32 cellular contexts compared by ENCODE assay signal in the genomic region with DNA sequence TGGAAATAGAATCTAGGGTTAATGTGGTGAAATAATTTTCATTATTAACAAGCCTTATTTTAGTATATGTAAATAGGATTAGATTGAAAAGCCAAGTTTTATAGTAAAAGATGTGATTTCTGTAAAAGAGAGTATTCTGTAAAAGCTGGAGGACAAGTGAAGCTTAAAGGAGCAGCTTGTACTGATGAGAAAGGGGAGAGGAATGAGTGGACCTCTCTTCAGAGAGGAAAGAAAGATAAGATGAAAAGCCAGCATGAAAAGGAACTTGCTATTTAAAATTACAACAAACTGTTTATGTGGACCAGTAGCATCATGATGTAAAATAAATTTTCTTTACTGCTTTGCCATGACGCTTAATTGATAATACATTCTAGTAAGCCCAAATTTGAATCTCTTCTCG. TPM values are rescaled to one million over a fixed set of nuclear protein-coding genes. Genes with fewer than 3 reads are reported as not detected.
DNase-seq lines count a peak whose midpoint lies in the region; ATAC-seq and TF ChIP-seq lines count a peak whose summit lies in the region.
"Had no signal": no experiment of that assay in that cellular context is flagged by ENCODE, and none has a peak within 500 bp of the region (broad histone marks: within the 10 kb centered on the region; RNA-seq: fewer than 3 reads in every experiment).

No MANE protein-coding gene starts in this region.

- ATAC-seq in stimulated activated memory B cell treated with anti-CD40 and anti-IgM and Interleukin-4, amounts not matched to agents 10 μg/mL and 1 μg/mL and 100 μg/mL, for 72 hours, result no peak
- ATAC-seq in HG02678 (IDR thresholded peaks at IDR 0.05; ENCODE audit: unreplicated experiment) (no peak), GM18870 (IDR thresholded peaks at IDR 0.05; ENCODE audit: unreplicated experiment) (no peak)
- ATAC-seq: activated CD4-positive, alpha-beta T cell treated with anti-CD3 and anti-CD28 coated beads for 36 hours; activated CD8-positive, alpha-beta T cell treated with anti-CD3 and anti-CD28 coated beads for 36 hours; heart right ventricle; Panc1 had no signal

- H3K36me3 ChIP-seq in GM23248 (ENCODE audit: low read depth) (no peaks in the 10 kb centered on the region), PC-9 (ENCODE audit: low read depth) (no peaks in the 10 kb centered on the region)
- H3K36me3 ChIP-seq: heart right ventricle had no signal

- no peak overlapping the region for H3K4me3 Mint-ChIP-seq in stimulated activated memory B cell treated with anti-CD40 and anti-IgM and Interleukin-4, amounts not matched to agents 10 μg/mL and 1 μg/mL and 100 μg/mL, for 72 hours
- H3K4me3 Mint-ChIP-seq: activated CD4-positive, alpha-beta T cell treated with anti-CD3 and anti-CD28 coated beads for 36 hours; activated CD8-positive, alpha-beta T cell treated with anti-CD3 and anti-CD28 coated beads for 36 hours; CD14-positive monocyte; naive thymus-derived CD4-positive, alpha-beta T cell; T-helper 2 cell treated with Interferon-gamma antibody and Interleukin-4, amounts not matched to agents 5 μg/mL and 100 μg/mL, for 36 hours; type B pancreatic cell had no signal

- H3K9me3 ChIP-seq in GM23248 (ENCODE audit: low read depth), result no peaks in the 10 kb centered on the region
- peaks cover 15% of the 10 kb centered on the region; the same call in 1 of the 2 replicates for H3K9me3 ChIP-seq in PC-9 (ENCODE audit: insufficient read depth, low read depth)
- H3K9me3 ChIP-seq: Caco-2 had no signal

- peak; percentile 45 for DNase-seq in GM23248
- no peak for DNase-seq in PC-9
- peak; percentile 45 for DNase-seq in fibroblast of pulmonary artery (ENCODE audit: low read depth)
- no peak for DNase-seq in stimulated activated naive CD4-positive, alpha-beta T cell (lab: John Stamatoyannopoulos, UW)
- DNase-seq: activated CD4-positive, alpha-beta T cell treated with anti-CD3 and anti-CD28 coated beads for 36 hours; activated CD8-positive, alpha-beta T cell treated with anti-CD3 and anti-CD28 coated beads for 36 hours; activated naive CD4-positive, alpha-beta T cell treated with anti-CD3 and anti-CD28 coated beads, Interleukin-2, amount 50 U/mL, for 16 hours; Caco-2; cortex of kidney; foreskin melanocyte; GDM1; HCEC 1CT; heart right ventricle; kidney; midbrain; naive thymus-derived CD4-positive, alpha-beta T cell; NCI-H1048; NCI-H187 treated with DMSO at 0.1 percent for 48 hours; NCI-H2171 treated with DMSO at 0.1 percent for 48 hours; NCI-H524; NK-92 treated with Interleukin-12 subunit alpha and Interleukin-12 subunit beta, amount 100 ng/mL, for 24 hours; nucleus accumbens; SHP77 treated with DMSO at 0.1 percent for 48 hours; stimulated activated CD4-positive, alpha-beta T cell treated with anti-CD3 and anti-CD28 coated beads, Interleukin-4, amount 100 ng/mL, for 24 hours had no signal

- H3K4me3 ChIP-seq in GM23248 (peak overlapping the region; percentile 54), PC-9 (no peak overlapping the region), fibroblast of pulmonary artery (replicated peaks; ENCODE audit: low read depth, low read length) (no peak overlapping the region)
- H3K4me3 ChIP-seq: heart right ventricle had no signal

- no peaks in the 10 kb centered on the region for H3K27me3 Mint-ChIP-seq in stimulated activated memory B cell treated with anti-CD40 and anti-IgM and Interleukin-4, amounts not matched to agents 10 μg/mL and 1 μg/mL and 100 μg/mL, for 72 hours
- H3K27me3 Mint-ChIP-seq: type B pancreatic cell had no signal

- no peaks in the 10 kb centered on the region for H3K27me3 ChIP-seq in GM23248 (replicated peaks; ENCODE audit: insufficient read depth)
- H3K27me3 ChIP-seq in PC-9 (ENCODE audit: insufficient read depth, low read depth), result no peaks in the 10 kb centered on the region
- H3K27me3 ChIP-seq: heart right ventricle had no signal

- H3K4me1 Mint-ChIP-seq in stimulated activated memory B cell treated with anti-CD40 and anti-IgM and Interleukin-4, amounts not matched to agents 10 μg/mL and 1 μg/mL and 100 μg/mL, for 72 hours, result peaks cover 32% of the 10 kb centered on the region
- H3K4me1 Mint-ChIP-seq: activated CD4-positive, alpha-beta T cell treated with anti-CD3 and anti-CD28 coated beads for 36 hours had no signal

- in situ Hi-C loops in GM23248 (cut with MboI), result loop anchor here (10.0 kb wide), 1 partner anchor 130 kb away; no protein-coding TSS in a partner anchor

- TF ChIP-seq CTCF in PC-9 (conservative IDR thresholded peaks at IDR 0.05) (no peak), fibroblast of pulmonary artery (IDR thresholded peaks at IDR 0.05; ENCODE audit: low read length, missing control alignments) (no peak)

- H3K9me2 ChIP-seq in GM23248 (ENCODE audit: insufficient read depth) (no peaks in the 10 kb centered on the region), PC-9 (ENCODE audit: insufficient read depth) (no peaks in the 10 kb centered on the region; the same call in 1 of the 2 replicates)

- H2AFZ ChIP-seq in GM23248 (peak overlapping the region; percentile 54), PC-9 (0 out of 2 replicates have a peak overlapping the region, but pooled peaks have one; percentile 11)

- peak overlapping the region; percentile 20 for H3K27ac ChIP-seq in GM23248
- no peak overlapping the region for H3K27ac ChIP-seq in PC-9
- H3K27ac ChIP-seq: heart right ventricle had no signal

- peak overlapping the region; percentile 43 for H3K9ac ChIP-seq in GM23248

- H3K79me2 ChIP-seq in GM23248 (ENCODE audit: insufficient read depth), result peaks cover 98% of the 10 kb centered on the region
- H3K79me2 ChIP-seq in PC-9 (ENCODE audit: low read depth), result peaks cover 16% of the 10 kb centered on the region

- peak overlapping the region; percentile 47 for H3K27ac Mint-ChIP-seq in stimulated activated memory B cell treated with anti-CD40 and anti-IgM and Interleukin-4, amounts not matched to agents 10 μg/mL and 1 μg/mL and 100 μg/mL, for 72 hours
- H3K27ac Mint-ChIP-seq: activated CD4-positive, alpha-beta T cell treated with anti-CD3 and anti-CD28 coated beads for 36 hours; activated CD8-positive, alpha-beta T cell treated with anti-CD3 and anti-CD28 coated beads for 36 hours; activated T-helper 2 cell treated with anti-CD3 and anti-CD28 coated beads, Interferon-gamma antibody, Interleukin-2, Interleukin-4, amounts not matched to agents 10 μg/mL and 5 μg/mL and 100 μg/mL, durations not matched to agents 14 hours and 24 hours and 36 hours; naive thymus-derived CD4-positive, alpha-beta T cell; T-helper 2 cell treated with Interferon-gamma antibody and Interleukin-4, amounts not matched to agents 5 μg/mL and 100 μg/mL, for 36 hours; type B pancreatic cell had no signal

- H3K4me2 ChIP-seq in GM23248 (ENCODE audit: unreplicated experiment), result peak overlapping the region; percentile 80
- no peak overlapping the region for H3K4me2 ChIP-seq in PC-9

- CTCF ChIA-PET in PC-9 (lab: Charles Lee), result no interaction called here

- H4K20me1 ChIP-seq in GM23248 (ENCODE audit: insufficient read depth), result no peaks in the 10 kb centered on the region
- H4K20me1 ChIP-seq in PC-9 (ENCODE audit: insufficient read depth), result no peaks in the 10 kb centered on the region

- no TSS peak for BruUV-seq in PC-9 (replicated peaks; lab: Mats Ljungman, UMichigan)

- intact Hi-C loops in PC-9 (cut with micrococcal nuclease; ENCODE audit: unreplicated experiment), result no loop called here

- H3F3A ChIP-seq in GM23248 (ENCODE audit: insufficient read depth) (peaks cover 11% of the 10 kb centered on the region), PC-9 (ENCODE audit: insufficient read depth, low read depth) (no peaks in the 10 kb centered on the region)

- POLR2A ChIA-PET in PC-9 (lab: Charles Lee; ENCODE audit: unreplicated experiment), result no interaction called here

- WGBS in GM23248 (ENCODE audit: low coverage in 1 of 2, low lambda C conversion rate in 2 of 2, missing lambda C conversion rate in 2 of 2), 2 experiments, result 69 to 74% methylated on average over 2 of the region's 2 CpGs

- peaks cover 4% of the 10 kb centered on the region for H3K9me3 Mint-ChIP-seq in stimulated activated memory B cell treated with anti-CD40 and anti-IgM and Interleukin-4, amounts not matched to agents 10 μg/mL and 1 μg/mL and 100 μg/mL, for 72 hours
- H3K9me3 Mint-ChIP-seq: activated CD8-positive, alpha-beta T cell treated with anti-CD3 and anti-CD28 coated beads for 36 hours had no signal

- H3K4me1 ChIP-seq in GM23248 (ENCODE audit: insufficient read depth) (peaks cover 48% of the 10 kb centered on the region), PC-9 (replicated peaks; ENCODE audit: insufficient read depth) (no peaks in the 10 kb centered on the region)
- H3K4me1 ChIP-seq: Caco-2, heart right ventricle had no signal

- H3K36me3 Mint-ChIP-seq in stimulated activated memory B cell treated with anti-CD40 and anti-IgM and Interleukin-4, amounts not matched to agents 10 μg/mL and 1 μg/mL and 100 μg/mL, for 72 hours, result peaks cover 16% of the 10 kb centered on the region

RNA-seq across cellular contexts. Expression of gene ALCAM, which starts 18.5 kb away (rescaled TPM):
- 202 and 208 TPM in 2 replicates for total RNA-seq in GM23248 (2014; rRNA removed; shearing (Covaris generic))
- polyA plus RNA-seq in GM23248 (2016; fragmentation: Nextera tagmentation; extraction: Ambion mirVana), result 88.2 and 88.7 TPM in 2 replicates
- 110 and 132 TPM in 2 replicates for total RNA-seq in PC-9 (2021)

Comparison
In these comparisons a context has a peak if more than half of its experiments do, and no peak if none do; other contexts are left out.
1. DNase-seq: peak in GM23248 (single experiment) and fibroblast of pulmonary artery (single experiment); none in PC-9 (0 of 2) and stimulated activated naive CD4-positive, alpha-beta T cell (0 of 6).